7 cellular contexts compared by ENCODE assay signal in genomic region chr16:48535831-48536599, GRCh38.
DNase-seq lines count a peak whose midpoint lies in the region; ATAC-seq lines count a peak whose summit lies in the region.

No MANE protein-coding gene starts in this region.

- H3K4me3 ChIP-seq in rectal smooth muscle tissue (ENCODE audit: low read length): no peak overlapping the region

- no peaks in the 10 kb centered on the region for H3K27me3 ChIP-seq in rectal smooth muscle tissue (ENCODE audit: control insufficient read depth, insufficient read depth, low read length)

- peaks cover 2% of the 10 kb centered on the region for H3K36me3 ChIP-seq in rectal smooth muscle tissue (ENCODE audit: control insufficient read depth, insufficient read depth, low read length)

- no peak overlapping the region for H3K9ac ChIP-seq in rectal smooth muscle tissue (ENCODE audit: low read length)

- peak; percentile 77 for ATAC-seq in GM18868 (IDR thresholded peaks at IDR 0.05; ENCODE audit: unreplicated experiment)
- peak; percentile 71 for ATAC-seq in HG02840 (IDR thresholded peaks at IDR 0.05; ENCODE audit: low FRiP score, unreplicated experiment)

- DNase-seq in NCI-H82 treated with DMSO at 0.1 percent for 48 hours (lab: John Stamatoyannopoulos, UW; ENCODE audit: unreplicated experiment) (peak; percentile 31), fibroblast of peridontal ligament (ENCODE audit: extremely low read depth) (peak; percentile 84), kidney glomerular epithelial cell (lab: John Stamatoyannopoulos, UW) (no peak), ecto neural progenitor cell (ENCODE audit: low spot score) (no peak)

- peaks cover 23% of the 10 kb centered on the region for H3K4me1 ChIP-seq in rectal smooth muscle tissue (ENCODE audit: control insufficient read depth, insufficient read depth, low read length)

- H3K27ac ChIP-seq in rectal smooth muscle tissue (ENCODE audit: low read depth, low read length): peak overlapping the region; percentile 42

Comparison
In these comparisons a context has a peak if more than half of its experiments do, and no peak if none do; other contexts are left out.
1. DNase-seq: peak in NCI-H82 treated with DMSO at 0.1 percent for 48 hours (single experiment) and fibroblast of peridontal ligament (single experiment); none in kidney glomerular epithelial cell (single experiment) and ecto neural progenitor cell (single experiment).